In the genomic region with DNA sequence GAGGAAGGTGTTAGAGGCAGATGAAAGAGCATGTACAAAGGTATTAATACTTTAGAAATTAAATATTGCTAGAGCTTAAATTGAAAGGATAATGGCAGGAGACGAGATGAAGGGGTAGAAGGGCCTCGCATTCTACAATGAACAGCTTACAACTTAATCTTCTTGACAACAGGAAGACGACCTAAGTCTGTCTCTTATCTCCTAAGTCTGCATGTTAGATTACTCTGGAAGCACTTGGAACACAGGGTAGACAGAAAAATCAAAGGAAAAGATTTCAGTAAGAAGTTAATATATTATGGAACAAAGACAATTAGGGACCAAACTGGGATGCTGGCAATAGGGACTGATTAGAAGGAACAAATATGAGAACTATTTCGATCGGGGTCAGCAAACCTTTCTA, we compare ENCODE assay signal across 18 cellular contexts. TPM values are rescaled to one million over a fixed set of nuclear protein-coding genes. Genes with fewer than 3 reads are reported as not detected.
DNase-seq lines count a peak whose midpoint lies in the region; ATAC-seq, FAIRE-seq and TF ChIP-seq lines count a peak whose summit lies in the region.
"Had no signal": no experiment of that assay in that cellular context is flagged by ENCODE, and none has a peak within 500 bp of the region (broad histone marks: within the 10 kb centered on the region; RNA-seq: fewer than 3 reads in every experiment).

No MANE protein-coding gene starts in this region.

- peak; percentile 49; the same call in 1 of the 2 replicates for TF ChIP-seq EP300 in K562 (IDR thresholded peaks at IDR 0.05; ENCODE audit: low read length)

- POLR2A ChIA-PET in K562 (lab: Yijun Ruan, JAX) = interaction anchor here (1.2 to 1.8 kb wide), 3 partner anchors 8 to 35 kb away, joined by 3 to 5 read pairs (median 5); partner anchors contain the start of genes GEN1 and SMC6

- H3K36me3 Mint-ChIP-seq in mesothelial cell of epicardium = peaks cover 21% of the 10 kb centered on the region
- H3K36me3 Mint-ChIP-seq in activated naive CD8-positive, alpha-beta T cell treated with anti-CD3 and anti-CD28 coated beads, Interleukin-2, amount 50 U/mL, for 24 hours (ENCODE audit: low read depth) = peaks cover 44% of the 10 kb centered on the region

- peak; percentile 79 for ATAC-seq in K562
- no peak for ATAC-seq in activated naive CD8-positive, alpha-beta T cell treated with anti-CD3 and anti-CD28 coated beads, Interleukin-2, amount 50 U/mL, for 24 hours
- ATAC-seq in HG02571 (IDR thresholded peaks at IDR 0.05; ENCODE audit: unreplicated experiment) = no peak
- ATAC-seq: GM12878, GM23338 had no signal

- TF ChIP-seq POLR2A in K562 (conservative IDR thresholded peaks at IDR 0.05) = no peak

- H3K4me2 ChIP-seq in K562 (ENCODE audit: insufficient read depth, low read length) = no peak overlapping the region
- H3K4me2 ChIP-seq: GM23338 had no signal

- TF ChIP-seq CTCF in K562 (IDR thresholded peaks at IDR 0.05 in 2 of 3, conservative IDR thresholded peaks at IDR 0.05 in 1 of 3; ENCODE audit: insufficient read depth in 2 of 3, low read depth in 1 of 3, low read length in 3 of 3) = no peak
- no peak for TF ChIP-seq CTCF in mesothelial cell of epicardium (IDR thresholded peaks at IDR 0.05; ENCODE audit: unreplicated experiment)

- intact Hi-C loops in K562 (cut with micrococcal nuclease) = loop anchor here (2.0 kb wide), 1 partner anchor 112 kb away; no protein-coding TSS in a partner anchor

- CTCF ChIA-PET in K562 (lab: Yijun Ruan, JAX; ENCODE audit: low intra/inter-chr PET ratio) = no interaction called here

- H2AFZ ChIP-seq in K562 (ENCODE audit: low read depth, low read length) = no peak overlapping the region
- H2AFZ ChIP-seq: GM23338 had no signal

- no peak overlapping the region for H3K9ac ChIP-seq in K562 (ENCODE audit: insufficient read depth in 1 of 2, low read depth in 2 of 2, low read length in 2 of 2)

- H3K36me3 ChIP-seq in K562 (ENCODE audit: control insufficient read depth, insufficient read depth, low read length) = peaks cover 91% of the 10 kb centered on the region
- peaks cover 21% of the 10 kb centered on the region for H3K36me3 ChIP-seq in effector memory CD4-positive, alpha-beta T cell (ENCODE audit: control insufficient read depth, insufficient read depth, low read length)

- no peaks in the 10 kb centered on the region for H3K27me3 Mint-ChIP-seq in mesothelial cell of epicardium (ENCODE audit: low read depth)
- H3K27me3 Mint-ChIP-seq in activated naive CD8-positive, alpha-beta T cell treated with anti-CD3 and anti-CD28 coated beads, Interleukin-2, amount 50 U/mL, for 24 hours = no peaks in the 10 kb centered on the region
- H3K27me3 Mint-ChIP-seq: CD4-positive, alpha-beta memory T cell had no signal

- peak overlapping the region; percentile 51 for H3K27ac Mint-ChIP-seq in mesothelial cell of epicardium
- no peak overlapping the region for H3K27ac Mint-ChIP-seq in activated naive CD8-positive, alpha-beta T cell treated with anti-CD3 and anti-CD28 coated beads, Interleukin-2, amount 50 U/mL, for 24 hours
- H3K27ac Mint-ChIP-seq: GM23338, HFFc6 had no signal

- peak; percentile 22 for DNase-seq in NCI-H82 treated with DMSO at 0.1 percent for 48 hours (lab: John Stamatoyannopoulos, UW; ENCODE audit: unreplicated experiment)
- peak in 2 of 4 experiments; percentile 18 to 40 for DNase-seq in K562 (ENCODE audit: extremely low read depth in 1 of 4, low spot score in 3 of 4)
- DNase-seq in mesothelial cell of epicardium (ENCODE audit: low spot score in 2 of 2, unreplicated experiment in 2 of 2) = no peak
- DNase-seq in effector memory CD4-positive, alpha-beta T cell = no peak
- no peak for DNase-seq in activated naive CD8-positive, alpha-beta T cell treated with anti-CD3 and anti-CD28 coated beads, Interleukin-2, amount 50 U/mL, for 24 hours
- no peak for DNase-seq in mucosa of gallbladder (ENCODE audit: low spot score)
- DNase-seq: C1 segment of cervical spinal cord; Calu3; CD4-positive, alpha-beta memory T cell; COR-L47; DMS153; DND-41; HFFc6 had no signal

- 38% methylated on average over 5 of the region's 5 CpGs for WGBS in K562 (ENCODE audit: insufficient coverage, low coverage, missing lambda C conversion rate)

- no TSS peak for BruUV-seq in K562 (replicated peaks; lab: Mats Ljungman, UMichigan)

- in situ Hi-C loops in K562 (cut with MboI) = no loop called here

- H3K9me3 ChIP-seq in K562 (replicated peaks; ENCODE audit: control insufficient read depth, insufficient read depth, low read depth, low read length) = no peaks in the 10 kb centered on the region
- H3K9me3 ChIP-seq in effector memory CD4-positive, alpha-beta T cell (ENCODE audit: control insufficient read depth, low read length) = no peaks in the 10 kb centered on the region
- H3K9me3 ChIP-seq: HAP-1 had no signal

- no peak overlapping the region for H3K4me3 Mint-ChIP-seq in mesothelial cell of epicardium
- no peak overlapping the region for H3K4me3 Mint-ChIP-seq in activated naive CD8-positive, alpha-beta T cell treated with anti-CD3 and anti-CD28 coated beads, Interleukin-2, amount 50 U/mL, for 24 hours
- H3K4me3 Mint-ChIP-seq: CD4-positive, alpha-beta memory T cell; GM23338; HFFc6 had no signal

- no peak for TF ChIP-seq RAD21 in K562 (CRISPR knock-in tag; conservative IDR thresholded peaks at IDR 0.05 in 1 of 2, IDR thresholded peaks at IDR 0.05 in 1 of 2)

- H3K9me1 ChIP-seq in K562 (ENCODE audit: control insufficient read depth, insufficient read depth, low read length) = no peaks in the 10 kb centered on the region

- H4K20me1 ChIP-seq in K562 (replicated peaks; ENCODE audit: control insufficient read depth, insufficient read depth, low read length) = no peaks in the 10 kb centered on the region

- no peak overlapping the region for H3K27ac ChIP-seq in K562 (ENCODE audit: extremely low read depth, low read depth, low read length)
- no peak overlapping the region for H3K27ac ChIP-seq in effector memory CD4-positive, alpha-beta T cell (ENCODE audit: insufficient read depth, low read length, poor library complexity, severe bottlenecking)

- no peaks in the 10 kb centered on the region for H3K79me2 ChIP-seq in K562 (ENCODE audit: control insufficient read depth, insufficient read depth, low read length)

- FAIRE-seq in K562 (lab: Jason Lieb, UNC) = peak; percentile 6
- FAIRE-seq: G401.6, GM12878 had no signal

- no peaks in the 10 kb centered on the region for H3K27me3 ChIP-seq in K562 (ENCODE audit: control insufficient read depth in 2 of 2, insufficient read depth in 2 of 2, low read length in 2 of 2)
- no peaks in the 10 kb centered on the region for H3K27me3 ChIP-seq in effector memory CD4-positive, alpha-beta T cell (replicated peaks; ENCODE audit: control insufficient read depth, insufficient read depth, low read length, poor library complexity, severe bottlenecking)

- H3K4me3 ChIP-seq in K562 = no peak overlapping the region
- H3K4me3 ChIP-seq in effector memory CD4-positive, alpha-beta T cell (ENCODE audit: insufficient read depth, low read depth, low read length, poor library complexity, severe bottlenecking) = no peak overlapping the region
- H3K4me3 ChIP-seq: GM12878, GM23338, HAP-1 had no signal

- peaks cover 3 to 15% of the 10 kb centered on the region in 2 experiments; a peak in 3 of 5 replicates for H3K4me1 ChIP-seq in K562 (replicated peaks in 1 of 2; ENCODE audit: control insufficient read depth in 2 of 2, insufficient read depth in 2 of 2, low read length in 2 of 2)
- H3K4me1 ChIP-seq in effector memory CD4-positive, alpha-beta T cell (ENCODE audit: control insufficient read depth, insufficient read depth, low read length, poor library complexity, severe bottlenecking) = no peaks in the 10 kb centered on the region

- peaks cover 8% of the 10 kb centered on the region for H3K4me1 Mint-ChIP-seq in mesothelial cell of epicardium
- no peaks in the 10 kb centered on the region for H3K4me1 Mint-ChIP-seq in activated naive CD8-positive, alpha-beta T cell treated with anti-CD3 and anti-CD28 coated beads, Interleukin-2, amount 50 U/mL, for 24 hours
- H3K4me1 Mint-ChIP-seq: GM23338 had no signal

- no peaks in the 10 kb centered on the region for H3K9me3 Mint-ChIP-seq in mesothelial cell of epicardium
- H3K9me3 Mint-ChIP-seq in activated naive CD8-positive, alpha-beta T cell treated with anti-CD3 and anti-CD28 coated beads, Interleukin-2, amount 50 U/mL, for 24 hours = no peaks in the 10 kb centered on the region
- H3K9me3 Mint-ChIP-seq: CD4-positive, alpha-beta memory T cell; GM23338; HFFc6 had no signal

RNA-seq across cellular contexts. Expression of gene SMC6, which starts 34.9 kb away (rescaled TPM):
- 22.2 and 131 TPM in 2 replicates for total RNA-seq in K562 (2011; cell fraction: chromatin; rRNA removed; ENCODE audit: low replicate concordance)
- total RNA-seq in K562 (2011; cell fraction: nucleolus; rRNA removed) = 10.0 and 22.6 TPM in 2 replicates
- total RNA-seq in K562 (2011; cell fraction: nucleoplasm; rRNA removed) = 41.6 and 60.6 TPM in 2 replicates
- total RNA-seq in K562 (2014; rRNA removed) = 38.4 and 42.9 TPM in 2 replicates
- total RNA-seq in K562 (2014; rRNA removed; fragmentation: Illumina TruSeq; extraction: Trizol) = 71.1 and 84.3 TPM in 2 replicates
- 68.5 and 75.9 TPM in 2 replicates for total RNA-seq in K562 (2015; rRNA removed; fragmentation: Illumina TruSeq; extraction: Trizol)
- 46.6 and 51.5 TPM in 2 replicates for total RNA-seq in K562 (2021)
- polyA plus RNA-seq in K562 (2011; rRNA removed) = 34.3 and 47.7 TPM in 2 replicates
- 5.4 and 9.5 TPM in 2 replicates for polyA plus RNA-seq in K562 (2011; cell fraction: cytosol; rRNA removed)
- polyA plus RNA-seq in K562 (2011; cell fraction: nucleus; rRNA removed) = 29.0 and 39.5 TPM in 2 replicates
- polyA plus RNA-seq in K562 (2012) = 26.0 and 28.2 TPM in 2 replicates
- 41.8 and 55.6 TPM in 2 replicates for polyA plus RNA-seq in K562 (2014; fragmentation: Illumina TruSeq; extraction: Trizol)
- polyA plus RNA-seq in K562 (2014; fragmentation: Nextera tagmentation; extraction: Ambion mirVana) = 10 to 100 TPM; 14.2 to 18.5 TPM
- 41.1 and 44.1 TPM in 2 replicates for polyA plus RNA-seq in K562 (2014; rRNA removed)
- polyA minus RNA-seq in K562 (2011; rRNA and poly(A)+ RNA removed) = 87.7 and 95.2 TPM in 2 replicates
- 15.2 and 27.7 TPM in 2 replicates for polyA minus RNA-seq in K562 (2011; cell fraction: cytosol; rRNA and poly(A)+ RNA removed)
- polyA minus RNA-seq in K562 (2011; cell fraction: nucleus; rRNA and poly(A)+ RNA removed) = 34.5 and 60.3 TPM in 2 replicates
- 21.5 to 24.7 TPM (median 22.2 TPM) in 3 replicates for total RNA-seq in mesothelial cell of epicardium
- total RNA-seq in mucosa of gallbladder = 13.9 TPM

RNA-seq across cellular contexts. Expression of gene GEN1, which starts 35.2 kb away (rescaled TPM):
- 54.2 and 126 TPM in 2 replicates for total RNA-seq in K562 (2011; cell fraction: chromatin; rRNA removed; ENCODE audit: low replicate concordance)
- total RNA-seq in K562 (2011; cell fraction: nucleolus; rRNA removed) = 30.7 and 42.2 TPM in 2 replicates
- 75.7 and 127 TPM in 2 replicates for total RNA-seq in K562 (2011; cell fraction: nucleoplasm; rRNA removed)
- 17.7 and 21.4 TPM in 2 replicates for total RNA-seq in K562 (2014; rRNA removed)
- total RNA-seq in K562 (2014; rRNA removed; fragmentation: Illumina TruSeq; extraction: Trizol) = 32.6 and 38.2 TPM in 2 replicates
- 34.0 and 36.8 TPM in 2 replicates for total RNA-seq in K562 (2015; rRNA removed; fragmentation: Illumina TruSeq; extraction: Trizol)
- 28.2 and 29.7 TPM in 2 replicates for total RNA-seq in K562 (2021)
- polyA plus RNA-seq in K562 (2011; rRNA removed) = 28.6 and 39.7 TPM in 2 replicates
- 4.4 and 9.8 TPM in 2 replicates for polyA plus RNA-seq in K562 (2011; cell fraction: cytosol; rRNA removed)
- 60.0 and 68.3 TPM in 2 replicates for polyA plus RNA-seq in K562 (2011; cell fraction: nucleus; rRNA removed)
- 9.5 and 10.5 TPM in 2 replicates for polyA plus RNA-seq in K562 (2012)
- 24.1 and 24.5 TPM in 2 replicates for polyA plus RNA-seq in K562 (2014; fragmentation: Illumina TruSeq; extraction: Trizol)
- 10 to 100 TPM in 1 of 2 experiments, 1 to 10 TPM in 1; 8.6 to 12.4 TPM for polyA plus RNA-seq in K562 (2014; fragmentation: Nextera tagmentation; extraction: Ambion mirVana)
- 16.5 and 21.6 TPM in 2 replicates for polyA plus RNA-seq in K562 (2014; rRNA removed)
- 73.5 and 79.8 TPM in 2 replicates for polyA minus RNA-seq in K562 (2011; rRNA and poly(A)+ RNA removed)
- 14.7 and 19.9 TPM in 2 replicates for polyA minus RNA-seq in K562 (2011; cell fraction: cytosol; rRNA and poly(A)+ RNA removed)
- 95.6 and 125 TPM in 2 replicates for polyA minus RNA-seq in K562 (2011; cell fraction: nucleus; rRNA and poly(A)+ RNA removed)
- 17.0 to 19.6 TPM (median 17.8 TPM) in 3 replicates for total RNA-seq in mesothelial cell of epicardium
- total RNA-seq in mucosa of gallbladder = 8.6 TPM
